Comparison of ENCODE assay signal across 8 cellular contexts in genomic region chr5:123937230-123937629, GRCh38.
DNase-seq lines count a peak whose midpoint lies in the region; ATAC-seq and TF ChIP-seq lines count a peak whose summit lies in the region.

No MANE protein-coding gene starts in this region.

- in situ Hi-C loops in gastrocnemius medialis (cut with MboI; ENCODE audit: low sequenced_read_pairs in 4 of 4), result no loop called here

- peaks cover 5% of the 10 kb centered on the region for H3K9me3 ChIP-seq in RWPE2 (ENCODE audit: severe bottlenecking)
- H3K9me3 ChIP-seq in gastrocnemius medialis, result no peaks in the 10 kb centered on the region

- POLR2A ChIA-PET in HEK293T (lab: Yijun Ruan, JAX), result no interaction called here

- H3K27me3 ChIP-seq in RWPE2 (ENCODE audit: insufficient read depth, poor library complexity, severe bottlenecking) (no peaks in the 10 kb centered on the region), gastrocnemius medialis (no peaks in the 10 kb centered on the region)

- no peak for TF ChIP-seq POLR2A in gastrocnemius medialis (IDR thresholded peaks at IDR 0.05)

- H3K4me1 ChIP-seq in RWPE2 (ENCODE audit: insufficient read depth, poor library complexity, severe bottlenecking) (no peaks in the 10 kb centered on the region), gastrocnemius medialis (no peaks in the 10 kb centered on the region)

- H3K36me3 ChIP-seq in RWPE2 (ENCODE audit: low read depth), result no peaks in the 10 kb centered on the region
- H3K36me3 ChIP-seq in gastrocnemius medialis, result no peaks in the 10 kb centered on the region

- DNase-seq in HEK293T (ENCODE audit: extremely low spot score) (peak; percentile 46), RWPE2 (ENCODE audit: low spot score) (no peak), fibroblast of pulmonary artery (ENCODE audit: low read depth) (peak; percentile 81), gastrocnemius medialis (peak in 1 of 2 donors; percentile 17), NCI-H510A (lab: John Stamatoyannopoulos, UW) (no peak), NCI-H2107 treated with DMSO at 0.1 percent for 48 hours (lab: John Stamatoyannopoulos, UW; ENCODE audit: unreplicated experiment) (no peak)

- TF ChIP-seq CTCF in C4-2B (conservative IDR thresholded peaks at IDR 0.05), result peak; percentile 75
- peak; percentile 51 for TF ChIP-seq CTCF in RWPE2 (IDR thresholded peaks at IDR 0.05; ENCODE audit: poor library complexity, severe bottlenecking)
- peak; percentile 65 for TF ChIP-seq CTCF in fibroblast of pulmonary artery (IDR thresholded peaks at IDR 0.05; ENCODE audit: low read length, missing control alignments)
- TF ChIP-seq CTCF in gastrocnemius medialis (IDR thresholded peaks at IDR 0.05 in 4 of 5, conservative IDR thresholded peaks at IDR 0.05 in 1 of 5), result peak; percentile 35 to 67 (median 61)

- H3K27ac ChIP-seq in C4-2B, result peak overlapping the region; percentile 39
- no peak overlapping the region for H3K27ac ChIP-seq in RWPE2 (ENCODE audit: poor library complexity, severe bottlenecking)
- H3K27ac ChIP-seq in gastrocnemius medialis, result no peak overlapping the region

- intact Hi-C loops in gastrocnemius medialis (cut with DNase I; ENCODE audit: low total_unique reads), result loop anchor here (5.0 kb wide), 1 partner anchor 715 kb away; no protein-coding TSS in a partner anchor

- no peak overlapping the region for H3K4me3 ChIP-seq in RWPE2 (ENCODE audit: severe bottlenecking)
- H3K4me3 ChIP-seq in fibroblast of pulmonary artery (replicated peaks; ENCODE audit: low read depth, low read length), result no peak overlapping the region
- no peak overlapping the region for H3K4me3 ChIP-seq in gastrocnemius medialis

- CTCF ChIA-PET in HEK293T (lab: Yijun Ruan, JAX), result interaction anchor here (0.8 kb wide), 1 partner anchor 61 kb away, joined by 3 read pairs; no protein-coding TSS in a partner anchor

- ATAC-seq in RWPE2 (ENCODE audit: low read depth) (no peak), gastrocnemius medialis (peak in 1 of 2 donors; percentile 60), HG02852 (IDR thresholded peaks at IDR 0.05; ENCODE audit: unreplicated experiment) (no peak)

TF ChIP-seq in HEK293T, 16 proteins besides CTCF, POLR2A, EP300 and RAD21:
- 0 out of 2 replicates have a peak, but pooled peaks have one; percentile 30 for TF ChIP-seq CTBP1 (IDR thresholded peaks at IDR 0.05; ENCODE audit: borderline replicate concordance)
- 0 out of 2 replicates have a peak, but pooled peaks have one; percentile 15 for TF ChIP-seq ZNF384 (IDR thresholded peaks at IDR 0.05)
- peak; percentile 89 for TF ChIP-seq L3MBTL2 (conservative IDR thresholded peaks at IDR 0.05)
- no peak for TF ChIP-seq BHLHE40 (IDR thresholded peaks at IDR 0.05; ENCODE audit: borderline replicate concordance)

Comparison
In these comparisons a context has a peak if more than half of its experiments do, and no peak if none do; other contexts are left out.
1. DNase-seq: peak in HEK293T (single experiment) and fibroblast of pulmonary artery (single experiment); none in RWPE2 (single experiment), NCI-H510A (single experiment) and NCI-H2107 treated with DMSO at 0.1 percent for 48 hours (single experiment).
2. Peak in every context shown above with its lines, with median percentiles within 50 percentile points of each other: CTCF ChIP-seq.